20 cellular contexts compared by ENCODE assay signal in the genomic region with DNA sequence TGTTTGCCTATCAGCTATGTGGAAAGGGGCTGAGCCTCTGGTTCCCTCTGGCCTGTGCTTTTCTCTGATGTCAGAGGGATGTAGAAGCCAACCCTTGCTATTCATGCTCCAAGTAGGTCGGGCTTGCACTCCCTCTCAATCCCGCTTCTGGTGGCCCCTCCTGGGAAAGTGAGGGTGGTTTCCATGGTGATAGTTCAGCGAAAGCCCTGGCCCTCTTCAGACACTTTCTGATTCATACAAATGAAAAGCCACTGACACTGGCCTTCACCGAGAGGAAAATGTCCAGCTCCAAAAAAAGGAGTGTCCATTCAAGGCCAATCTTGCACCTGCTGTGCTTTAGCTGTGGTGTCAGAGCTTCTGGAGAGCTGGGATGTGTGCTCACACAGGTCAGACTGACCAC.
DNase-seq lines count a peak whose midpoint lies in the region; ATAC-seq and TF ChIP-seq lines count a peak whose summit lies in the region.
"Had no signal": no experiment of that assay in that cellular context is flagged by ENCODE, and none has a peak within 500 bp of the region (broad histone marks: within the 10 kb centered on the region; RNA-seq: fewer than 3 reads in every experiment).

No MANE protein-coding gene starts in this region.

- CTCF ChIA-PET in activated CD8-positive, alpha-beta T cell treated with anti-CD3 and anti-CD28 coated beads for 36 hours (lab: Charles Lee): no interaction called here

- peak; percentile 84 to 93 for ATAC-seq in right cardiac atrium
- no peak for ATAC-seq in activated CD8-positive, alpha-beta T cell treated with anti-CD3 and anti-CD28 coated beads for 36 hours
- ATAC-seq in activated T-cell treated with anti-CD3 and anti-CD28 coated beads, Interleukin-2, amount 50 U/mL, for 4 hours: no peak
- ATAC-seq: stimulated activated naive B cell treated with anti-CD40 and anti-IgM and Interleukin-4, amounts not matched to agents 10 μg/mL and 1 μg/mL and 100 μg/mL, for 72 hours had no signal

- peak in 10 of 14 donors; percentile 12 to 69 (median 34) for DNase-seq in C1 segment of cervical spinal cord (lab: John Stamatoyannopoulos, UW)
- DNase-seq in right cardiac atrium: peak; percentile 68 to 81 (median 76)
- DNase-seq in pons (ENCODE audit: low spot score): peak; percentile 36
- DNase-seq in H7: no peak
- DNase-seq in activated CD8-positive, alpha-beta T cell treated with anti-CD3 and anti-CD28 coated beads for 36 hours: no peak
- DNase-seq in NCI-H446 treated with DMSO at 0.1 percent for 48 hours (lab: John Stamatoyannopoulos, UW): no peak
- no peak for DNase-seq in activated T-cell treated with anti-CD3 and anti-CD28 coated beads, Interleukin-2, amount 50 U/mL, for 4 hours
- DNase-seq: activated CD4-positive, alpha-beta T cell treated with anti-CD3 and anti-CD28 coated beads, Interleukin-2, amount 10 ng/mL, durations not matched to agents 7 days and 5 days; activated naive CD4-positive, alpha-beta T cell treated with anti-CD3 and anti-CD28 coated beads, Interleukin-2, amount 10 ng/mL, durations not matched to agents 7 days and 5 days; activated T-cell treated with anti-CD3 and anti-CD28 coated beads for 4 hours; CD4-positive, CD25-positive, alpha-beta regulatory T cell; DND-41; MG63; NCI-H1694; stimulated activated CD4-positive, alpha-beta T cell treated with anti-CD3 and anti-CD28 coated beads, Interleukin-15, amount 100 ng/mL, for 24 hours; stimulated activated naive B cell treated with anti-CD40 and anti-IgM and Interleukin-4, amounts not matched to agents 10 μg/mL and 1 μg/mL and 100 μg/mL, for 72 hours; upper lobe of left lung had no signal

- H3K9me3 ChIP-seq in right cardiac atrium (ENCODE audit: control insufficient read depth, low read length): no peaks in the 10 kb centered on the region
- H3K9me3 ChIP-seq: esophagus muscularis mucosa, MG63, upper lobe of left lung had no signal

- H3K36me3 ChIP-seq in H7 (replicated peaks; ENCODE audit: control insufficient read depth, insufficient read depth, low read length): no peaks in the 10 kb centered on the region
- H3K36me3 ChIP-seq: esophagus muscularis mucosa, MG63, upper lobe of left lung had no signal

- no peak overlapping the region for H3K4me3 Mint-ChIP-seq in activated CD8-positive, alpha-beta T cell treated with anti-CD3 and anti-CD28 coated beads for 36 hours
- no peak overlapping the region for H3K4me3 Mint-ChIP-seq in activated T-cell treated with anti-CD3 and anti-CD28 coated beads, Interleukin-2, amount 50 U/mL, for 4 hours
- H3K4me3 Mint-ChIP-seq: activated CD4-positive, alpha-beta T cell treated with anti-CD3 and anti-CD28 coated beads, Interleukin-2, amount 10 ng/mL, durations not matched to agents 7 days and 5 days; activated naive CD4-positive, alpha-beta T cell treated with anti-CD3 and anti-CD28 coated beads, Interleukin-2, amount 10 ng/mL, durations not matched to agents 7 days and 5 days; CD4-positive, CD25-positive, alpha-beta regulatory T cell; stimulated activated naive B cell treated with anti-CD40 and anti-IgM and Interleukin-4, amounts not matched to agents 10 μg/mL and 1 μg/mL and 100 μg/mL, for 72 hours had no signal

- TF ChIP-seq CTCF in activated CD8-positive, alpha-beta T cell treated with anti-CD3 and anti-CD28 coated beads for 36 hours (IDR thresholded peaks at IDR 0.05): no peak

- 57% methylated on average over 4 of the region's 4 CpGs for WGBS in right cardiac atrium

- peak overlapping the region; percentile 7 for H3K27ac ChIP-seq in cingulate gyrus (ENCODE audit: low read depth, low read length)
- no peak overlapping the region for H3K27ac ChIP-seq in right cardiac atrium (ENCODE audit: low read length)
- H3K27ac ChIP-seq: esophagus muscularis mucosa, hepatocyte, upper lobe of left lung had no signal

- H3K9me3 Mint-ChIP-seq in activated CD8-positive, alpha-beta T cell treated with anti-CD3 and anti-CD28 coated beads for 36 hours: no peaks in the 10 kb centered on the region
- H3K9me3 Mint-ChIP-seq in activated T-cell treated with anti-CD3 and anti-CD28 coated beads, Interleukin-2, amount 50 U/mL, for 4 hours: no peaks in the 10 kb centered on the region
- H3K9me3 Mint-ChIP-seq: activated CD4-positive, alpha-beta T cell treated with anti-CD3 and anti-CD28 coated beads, Interleukin-2, amount 10 ng/mL, durations not matched to agents 7 days and 5 days; activated naive CD4-positive, alpha-beta T cell treated with anti-CD3 and anti-CD28 coated beads, Interleukin-2, amount 10 ng/mL, durations not matched to agents 7 days and 5 days; CD4-positive, CD25-positive, alpha-beta regulatory T cell; stimulated activated naive B cell treated with anti-CD40 and anti-IgM and Interleukin-4, amounts not matched to agents 10 μg/mL and 1 μg/mL and 100 μg/mL, for 72 hours had no signal

- intact Hi-C loops in right cardiac atrium (cut with DNase I): no loop called here
- intact Hi-C loops in activated CD8-positive, alpha-beta T cell treated with anti-CD3 and anti-CD28 coated beads for 36 hours (cut with micrococcal nuclease): no loop called here

- H3K4me1 ChIP-seq in right cardiac atrium (ENCODE audit: control insufficient read depth, insufficient read depth, low read length): peaks cover 9% of the 10 kb centered on the region
- H3K4me1 ChIP-seq: upper lobe of left lung had no signal

- H3K4me1 Mint-ChIP-seq in activated CD8-positive, alpha-beta T cell treated with anti-CD3 and anti-CD28 coated beads for 36 hours (ENCODE audit: low read depth): no peaks in the 10 kb centered on the region
- H3K4me1 Mint-ChIP-seq in activated T-cell treated with anti-CD3 and anti-CD28 coated beads, Interleukin-2, amount 50 U/mL, for 4 hours (ENCODE audit: low read depth): no peaks in the 10 kb centered on the region
- H3K4me1 Mint-ChIP-seq: activated CD4-positive, alpha-beta T cell treated with anti-CD3 and anti-CD28 coated beads, Interleukin-2, amount 10 ng/mL, durations not matched to agents 7 days and 5 days; activated naive CD4-positive, alpha-beta T cell treated with anti-CD3 and anti-CD28 coated beads, Interleukin-2, amount 10 ng/mL, durations not matched to agents 7 days and 5 days; CD4-positive, CD25-positive, alpha-beta regulatory T cell had no signal

- H3K27ac Mint-ChIP-seq in activated CD8-positive, alpha-beta T cell treated with anti-CD3 and anti-CD28 coated beads for 36 hours: no peak overlapping the region
- H3K27ac Mint-ChIP-seq: activated CD4-positive, alpha-beta T cell treated with anti-CD3 and anti-CD28 coated beads, Interleukin-2, amount 10 ng/mL, durations not matched to agents 7 days and 5 days; activated naive CD4-positive, alpha-beta T cell treated with anti-CD3 and anti-CD28 coated beads, Interleukin-2, amount 10 ng/mL, durations not matched to agents 7 days and 5 days; stimulated activated naive B cell treated with anti-CD40 and anti-IgM and Interleukin-4, amounts not matched to agents 10 μg/mL and 1 μg/mL and 100 μg/mL, for 72 hours had no signal

- POLR2A ChIA-PET in activated CD8-positive, alpha-beta T cell treated with anti-CD3 and anti-CD28 coated beads for 36 hours (lab: Charles Lee): no interaction called here

- H3K36me3 Mint-ChIP-seq in activated CD8-positive, alpha-beta T cell treated with anti-CD3 and anti-CD28 coated beads for 36 hours (ENCODE audit: low read depth): no peaks in the 10 kb centered on the region
- no peaks in the 10 kb centered on the region for H3K36me3 Mint-ChIP-seq in activated T-cell treated with anti-CD3 and anti-CD28 coated beads, Interleukin-2, amount 50 U/mL, for 4 hours (ENCODE audit: insufficient read depth)
- H3K36me3 Mint-ChIP-seq: activated naive CD4-positive, alpha-beta T cell treated with anti-CD3 and anti-CD28 coated beads, Interleukin-2, amount 10 ng/mL, durations not matched to agents 7 days and 5 days; CD4-positive, CD25-positive, alpha-beta regulatory T cell; stimulated activated naive B cell treated with anti-CD40 and anti-IgM and Interleukin-4, amounts not matched to agents 10 μg/mL and 1 μg/mL and 100 μg/mL, for 72 hours had no signal

- H3K27me3 ChIP-seq in right cardiac atrium (ENCODE audit: control insufficient read depth, insufficient read depth): no peaks in the 10 kb centered on the region
- no peaks in the 10 kb centered on the region; the same call in 1 of the 2 replicates for H3K27me3 ChIP-seq in H7 (ENCODE audit: control insufficient read depth, insufficient read depth, low read length)
- H3K27me3 ChIP-seq: esophagus muscularis mucosa, hepatocyte, MG63, upper lobe of left lung had no signal

- H3K4me3 ChIP-seq in right cardiac atrium (ENCODE audit: low read length) (no peak overlapping the region), H7 (ENCODE audit: insufficient read depth, low read depth, low read length) (no peak overlapping the region)
- H3K4me3 ChIP-seq: esophagus muscularis mucosa, hepatocyte, MG63, upper lobe of left lung had no signal

- peaks cover 7% of the 10 kb centered on the region for H3K27me3 Mint-ChIP-seq in activated CD8-positive, alpha-beta T cell treated with anti-CD3 and anti-CD28 coated beads for 36 hours
- H3K27me3 Mint-ChIP-seq in activated T-cell treated with anti-CD3 and anti-CD28 coated beads, Interleukin-2, amount 50 U/mL, for 4 hours (ENCODE audit: low read depth): peaks cover 8% of the 10 kb centered on the region
- H3K27me3 Mint-ChIP-seq: stimulated activated naive B cell treated with anti-CD40 and anti-IgM and Interleukin-4, amounts not matched to agents 10 μg/mL and 1 μg/mL and 100 μg/mL, for 72 hours had no signal

Comparison
In these comparisons a context has a peak if more than half of its experiments do, and no peak if none do; other contexts are left out.
1. DNase-seq: peak in C1 segment of cervical spinal cord (10 of 14), right cardiac atrium (3 of 3) and pons (single experiment); none in H7 (single experiment), activated CD8-positive, alpha-beta T cell treated with anti-CD3 and anti-CD28 coated beads for 36 hours (single experiment), NCI-H446 treated with DMSO at 0.1 percent for 48 hours (single experiment) and activated T-cell treated with anti-CD3 and anti-CD28 coated beads, Interleukin-2, amount 50 U/mL, for 4 hours (single experiment).
2. ATAC-seq: peak in right cardiac atrium (2 of 2); none in activated CD8-positive, alpha-beta T cell treated with anti-CD3 and anti-CD28 coated beads for 36 hours (single experiment) and activated T-cell treated with anti-CD3 and anti-CD28 coated beads, Interleukin-2, amount 50 U/mL, for 4 hours (0 of 2).